8 cellular contexts compared by ENCODE assay signal in the genomic region with DNA sequence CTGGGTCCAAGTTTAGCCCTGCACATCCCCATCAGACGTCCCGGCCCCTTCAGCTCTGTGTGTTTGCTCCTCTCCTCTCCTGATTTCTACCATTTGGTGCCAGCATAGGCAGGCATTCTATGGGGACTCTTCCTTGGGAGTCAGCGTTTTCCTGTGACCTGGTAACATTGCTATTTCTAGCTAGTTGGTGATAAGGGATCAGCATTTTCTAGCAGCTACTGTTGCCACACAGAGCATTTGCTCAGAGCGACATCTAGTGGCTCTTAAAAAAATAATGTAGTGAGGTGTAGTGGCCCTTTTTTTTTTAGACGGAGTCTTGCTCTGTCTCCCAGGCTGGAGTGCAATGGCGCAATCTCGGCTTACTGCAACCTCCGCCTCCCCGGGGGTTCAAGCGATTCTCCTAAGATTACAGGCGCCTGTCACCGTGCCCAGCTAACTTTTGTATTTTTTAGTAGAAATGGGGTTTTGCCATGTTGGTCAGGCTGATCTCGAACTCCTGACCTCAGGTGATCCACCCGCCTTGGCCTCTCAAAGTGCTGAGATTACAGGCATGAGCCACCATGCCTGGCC. TPM values are rescaled to one million over a fixed set of nuclear protein-coding genes. Genes with fewer than 3 reads are reported as not detected.
DNase-seq lines count a peak whose midpoint lies in the region; ATAC-seq, FAIRE-seq and TF ChIP-seq lines count a peak whose summit lies in the region.
"Not testable (repeated sequence)": the region's sequence is repeated elsewhere in the genome, so short reads cannot be mapped to it uniquely, and the experiment has no call there.

No MANE protein-coding gene starts in this region.

- peak; percentile 81 for TF ChIP-seq CTCF in D721Med (IDR thresholded peaks at IDR 0.05; ENCODE audit: insufficient read depth, missing control alignments)
- TF ChIP-seq CTCF in KMS-11 (conservative IDR thresholded peaks at IDR 0.05; ENCODE audit: low read depth, low read length): peak; percentile 80
- TF ChIP-seq CTCF in H1 (IDR thresholded peaks at IDR 0.05; ENCODE audit: control extremely low read depth in 1 of 3, insufficient read depth in 1 of 3, low read depth in 1 of 3, low read length in 3 of 3): peak in 2 of 3 experiments; percentile 63 to 64; a peak in 3 of 4 replicates
- peak; percentile 45 to 61 for TF ChIP-seq CTCF in left lung (IDR thresholded peaks at IDR 0.05)

- not testable (repeated sequence) for H4K5ac ChIP-seq in H1 (ENCODE audit: insufficient read length, low read depth, low read length)

- not testable (repeated sequence) for H2BK15ac ChIP-seq in H1 (ENCODE audit: low read length)

- H2BK5ac ChIP-seq in H1 (ENCODE audit: low read depth, low read length): not testable (repeated sequence)

- not testable (repeated sequence) for H3K23me2 ChIP-seq in H1 (ENCODE audit: low read depth, low read length)

- not testable (repeated sequence) for H4K8ac ChIP-seq in H1 (ENCODE audit: extremely low read depth, insufficient read depth, low read length)

- H3K18ac ChIP-seq in H1 (ENCODE audit: extremely low read depth, low read length): 0 out of 2 replicates have a peak overlapping the region, but pooled peaks have one; percentile 25

- H2BK20ac ChIP-seq in H1 (ENCODE audit: low read length): not testable (repeated sequence)

- H3K79me1 ChIP-seq in H1 (ENCODE audit: low read depth, low read length): not testable (repeated sequence)

- TF ChIP-seq RAD21 in H1 (IDR thresholded peaks at IDR 0.05 in 1 of 2, conservative IDR thresholded peaks at IDR 0.05 in 1 of 2; ENCODE audit: low read depth in 2 of 2, low read length in 2 of 2): peak; percentile 80 to 81

- peak; percentile 44 for DNase-seq in D721Med (ENCODE audit: insufficient read length, low spot score)
- peak; percentile 85 for DNase-seq in NCI-H82 (lab: John Stamatoyannopoulos, UW)
- DNase-seq in activated CD4-positive, alpha-beta T cell treated with anti-CD3 and anti-CD28 coated beads for 4 hours: peak; percentile 5 to 6
- peak; percentile 41 to 56 for DNase-seq in H1 (ENCODE audit: low read depth in 1 of 2, low spot score in 2 of 2)
- peak in 1 of 2 donors; percentile 45 for DNase-seq in left lung
- peak; percentile 13 for DNase-seq in stimulated activated CD4-positive, alpha-beta T cell treated with anti-CD3 and anti-CD28 coated beads, Interleukin-4, amount 100 ng/mL, for 24 hours

- H3K56ac ChIP-seq in H1 (replicated peaks; ENCODE audit: insufficient read length, low read depth, low read length): not testable (repeated sequence)

- not testable (repeated sequence) for H3K27me3 ChIP-seq in KMS-11 (ENCODE audit: insufficient read depth, low read depth); H1 (replicated peaks in 1 of 4; ENCODE audit: control insufficient read depth in 3 of 4, extremely low read depth in 1 of 4, insufficient read depth in 3 of 4, low read length in 3 of 4); left lung

- peak; percentile 57 for ATAC-seq in GM21526 (IDR thresholded peaks at IDR 0.05; ENCODE audit: low FRiP score, unreplicated experiment)
- peak; percentile 94 for ATAC-seq in left lung

- peak overlapping the region; percentile 40; the same call in 1 of the 2 replicates for H3K4me2 ChIP-seq in KMS-11
- not testable (repeated sequence) for H3K4me2 ChIP-seq in H1 (ENCODE audit: insufficient read depth in 1 of 2, low read depth in 2 of 2, low read length in 2 of 2)

- H3K36me3 ChIP-seq in KMS-11 (ENCODE audit: insufficient read depth); H1 (ENCODE audit: control insufficient read depth in 2 of 4, insufficient read depth in 4 of 4, low read length in 3 of 4); left lung: not testable (repeated sequence)

- not testable (repeated sequence) for TF ChIP-seq POLR2A in H1 (IDR thresholded peaks at IDR 0.05; ENCODE audit: control extremely low read depth in 1 of 2, low read depth in 2 of 2, low read length in 2 of 2)

- 41% methylated on average over 13 of the region's 14 CpGs; no CpG with 5 or more reads in 1 of the 2 experiments for WGBS in H1 (ENCODE audit: extremely low coverage in 1 of 2, insufficient coverage in 1 of 2, insufficient read length in 1 of 2, insufficient replicate concordance in 2 of 2, low coverage in 1 of 2, low lambda C conversion rate in 2 of 2, missing lambda C conversion rate in 1 of 2), 2 experiments

- not testable (repeated sequence) for H3K14ac ChIP-seq in H1 (ENCODE audit: insufficient read length)

- not testable (repeated sequence) for H3K27ac ChIP-seq in KMS-11; H1 (ENCODE audit: low read depth, low read length); left lung

- H2AFZ ChIP-seq in KMS-11 (ENCODE audit: low read depth) (peak overlapping the region; percentile 66), H1 (ENCODE audit: low read length) (peak overlapping the region; percentile 98)

- H3K79me2 ChIP-seq in KMS-11 (ENCODE audit: insufficient read depth, low read depth); H1 (ENCODE audit: control insufficient read depth in 1 of 2, insufficient read depth in 2 of 2, low read length in 2 of 2): not testable (repeated sequence)

- H2BK12ac ChIP-seq in H1 (ENCODE audit: low read depth, low read length): not testable (repeated sequence)

- not testable (repeated sequence) for H3K9ac ChIP-seq in KMS-11; H1 (replicated peaks in 1 of 4; ENCODE audit: extremely low read depth in 1 of 4, low read depth in 3 of 4, low read length in 3 of 4)

- H4K20me1 ChIP-seq in KMS-11 (ENCODE audit: insufficient read depth); H1 (replicated peaks in 1 of 2; ENCODE audit: control insufficient read depth in 1 of 2, insufficient read depth in 2 of 2, low read length in 2 of 2): not testable (repeated sequence)

- H3K23ac ChIP-seq in H1 (ENCODE audit: insufficient read length): not testable (repeated sequence)

- H2BK120ac ChIP-seq in H1 (replicated peaks; ENCODE audit: low read depth, low read length): not testable (repeated sequence)

- TF ChIP-seq EP300 in H1 (IDR thresholded peaks at IDR 0.05; ENCODE audit: borderline replicate concordance in 1 of 2, low read depth in 2 of 2, low read length in 2 of 2): not testable (repeated sequence)

- not testable (repeated sequence) for FAIRE-seq in D721Med (lab: Jason Lieb, UNC)
- peak; percentile 75 for FAIRE-seq in H1 (lab: Jason Lieb, UNC)

- H3K4me1 ChIP-seq in KMS-11 (ENCODE audit: low read depth, poor library complexity, severe bottlenecking): peaks cover 48% of the 10 kb centered on the region
- not testable (repeated sequence) for H3K4me1 ChIP-seq in H1 (replicated peaks in 1 of 4; ENCODE audit: control insufficient read depth in 3 of 4, insufficient read depth in 4 of 4, low read length in 3 of 4); left lung

- POLR2A ChIA-PET in H1 (lab: Charles Lee; ENCODE audit: partially characterized antibody): interaction anchor here (0.9 to 1.0 kb wide), 2 partner anchors 9 to 10 kb away, joined by 3 read pairs; no protein-coding TSS in a partner anchor

- CTCF ChIA-PET in H1 (lab: Charles Lee; ENCODE audit: partially characterized antibody): interaction anchor here (0.6 to 1.5 kb wide), 35 partner anchors 8 to 364 kb away, joined by 3 to 17 read pairs (median 3); partner anchors contain the start of gene USO1

- H3K9me3 ChIP-seq in H1 (ENCODE audit: insufficient read depth in 2 of 2, low read depth in 1 of 2, low read length in 1 of 2); left lung: not testable (repeated sequence)

- intact Hi-C loops in left lung (cut with DNase I): not testable (repeated sequence)

- H4K91ac ChIP-seq in H1 (replicated peaks; ENCODE audit: insufficient read length, low read length): not testable (repeated sequence)

- not testable (repeated sequence) for H3K4ac ChIP-seq in H1 (replicated peaks; ENCODE audit: insufficient read length, low read depth, low read length)

- not testable (repeated sequence) for H2AK5ac ChIP-seq in H1 (ENCODE audit: low read depth, low read length)

- not testable (repeated sequence) for H3K4me3 ChIP-seq in KMS-11 (IDR thresholded peaks at IDR 0.05; ENCODE audit: insufficient read depth, low read depth, low read length); H1 (ENCODE audit: extremely low read depth in 1 of 4, insufficient read depth in 2 of 4, low read depth in 3 of 4, low read length in 4 of 4); left lung

TF ChIP-seq in H1, 55 proteins besides CTCF, POLR2A, EP300 and RAD21:
- TF ChIP-seq BACH1 (IDR thresholded peaks at IDR 0.05; ENCODE audit: low read length): peak; percentile 45; the same call in 1 of the 2 replicates
- 0 out of 2 replicates have a peak, but pooled peaks have one; percentile 16 for TF ChIP-seq MAFK (IDR thresholded peaks at IDR 0.05; ENCODE audit: low read depth, low read length)
- peak; percentile 95 for TF ChIP-seq CEBPB (IDR thresholded peaks at IDR 0.05; ENCODE audit: low read depth, low read length)
- peak; percentile 34; the same call in 1 of the 2 replicates for TF ChIP-seq YY1 (IDR thresholded peaks at IDR 0.05; ENCODE audit: low read depth, low read length)

RNA-seq across cellular contexts. Expression of gene PPEF2, which starts 54.0 kb away (rescaled TPM):
- not detected in 2 replicates for total RNA-seq in H1 (2021; fragmentation: NEBNext Ultra II Directional; extraction: Animal tissue kit (Norgen Biotek cat#: 25700))
- 0.03 TPM in 1 of 2 replicates, not detected in the other for polyA plus RNA-seq in H1 (2011; rRNA removed)
- 0.10 TPM for polyA plus RNA-seq in H1 (2011; cell fraction: cytosol; rRNA removed)
- 0.13 TPM for polyA plus RNA-seq in H1 (2011; cell fraction: nucleus; rRNA removed)
- not detected in 4 replicates for polyA plus RNA-seq in H1 (2012, experiment 1 of 2)
- not detected for polyA plus RNA-seq in H1 (2012, experiment 2 of 2)
- 0.02 TPM for polyA plus RNA-seq in H1 (2013, experiment 1 of 2)
- 0.02 TPM for polyA plus RNA-seq in H1 (2013, experiment 2 of 2)
- not detected in 2 replicates for polyA minus RNA-seq in H1 (2011; rRNA and poly(A)+ RNA removed)
- not detected for polyA minus RNA-seq in H1 (2011; cell fraction: cytosol; rRNA and poly(A)+ RNA removed)
- polyA minus RNA-seq in H1 (2011; cell fraction: nucleus; rRNA and poly(A)+ RNA removed): not detected
- not detected for total RNA-seq in left lung
